ENCODE assay signal across 12 cellular contexts in genomic region chr1:47593001-47593568, GRCh38.
DNase-seq lines count a peak whose midpoint lies in the region; ATAC-seq and TF ChIP-seq lines count a peak whose summit lies in the region.
"Had no signal": no experiment of that assay in that cellular context is flagged by ENCODE, and none has a peak within 500 bp of the region (broad histone marks: within the 10 kb centered on the region; RNA-seq: fewer than 3 reads in every experiment).

No MANE protein-coding gene starts in this region.

- no peaks in the 10 kb centered on the region for H3K9me3 ChIP-seq in NT2/D1 (ENCODE audit: insufficient read depth, low read length)
- H3K9me3 ChIP-seq in right atrium auricular region, result no peaks in the 10 kb centered on the region
- H3K9me3 ChIP-seq: sigmoid colon, tibial artery had no signal

- DNase-seq in NCI-H524 (lab: John Stamatoyannopoulos, UW) (peak; percentile 6 to 39), NCI-H524 treated with DMSO at 0.1 percent for 48 hours (lab: John Stamatoyannopoulos, UW) (no peak), NT2/D1 (ENCODE audit: low read depth, low spot score) (no peak), right atrium auricular region (ENCODE audit: low spot score) (peak; percentile 40), progenitor cell of endocrine pancreas (ENCODE audit: low spot score, unreplicated experiment) (no peak), NCI-H2029 (lab: John Stamatoyannopoulos, UW) (no peak)
- no peak for DNase-seq in activated naive CD8-positive, alpha-beta T cell treated with anti-CD3 and anti-CD28 coated beads for 36 hours
- DNase-seq: midbrain, PC-9, sigmoid colon, tibial artery had no signal

- H3K27me3 ChIP-seq in NT2/D1 (ENCODE audit: insufficient read depth, insufficient read length) (peaks cover 43% of the 10 kb centered on the region), right atrium auricular region (no peaks in the 10 kb centered on the region)

- no peaks in the 10 kb centered on the region for H3K9me3 Mint-ChIP-seq in progenitor cell of endocrine pancreas (ENCODE audit: low read depth)
- H3K9me3 Mint-ChIP-seq in activated naive CD8-positive, alpha-beta T cell treated with anti-CD3 and anti-CD28 coated beads for 36 hours, result no peaks in the 10 kb centered on the region

- peak overlapping the region; percentile 43 for H3K4me3 Mint-ChIP-seq in progenitor cell of endocrine pancreas (ENCODE audit: low read depth)
- no peak overlapping the region for H3K4me3 Mint-ChIP-seq in activated naive CD8-positive, alpha-beta T cell treated with anti-CD3 and anti-CD28 coated beads for 36 hours

- H3K27ac Mint-ChIP-seq in progenitor cell of endocrine pancreas, result no peak overlapping the region
- H3K27ac Mint-ChIP-seq in activated naive CD8-positive, alpha-beta T cell treated with anti-CD3 and anti-CD28 coated beads for 36 hours, result no peak overlapping the region

- H3K36me3 ChIP-seq in NT2/D1 (ENCODE audit: insufficient read depth, insufficient read length, low read length), result no peaks in the 10 kb centered on the region
- no peaks in the 10 kb centered on the region for H3K36me3 ChIP-seq in right atrium auricular region
- H3K36me3 ChIP-seq: sigmoid colon, tibial artery had no signal

- TF ChIP-seq CTCF in right atrium auricular region (IDR thresholded peaks at IDR 0.05), result no peak
- TF ChIP-seq CTCF in progenitor cell of endocrine pancreas (IDR thresholded peaks at IDR 0.05; ENCODE audit: unreplicated experiment), result no peak

- H3K4me1 ChIP-seq in NT2/D1 (ENCODE audit: insufficient read depth, insufficient read length) (peaks cover 14% of the 10 kb centered on the region), right atrium auricular region (peaks cover 0 to 20% of the 10 kb centered on the region in 2 donors)

- peaks cover 3% of the 10 kb centered on the region for H3K4me1 Mint-ChIP-seq in progenitor cell of endocrine pancreas (ENCODE audit: low read depth)
- no peaks in the 10 kb centered on the region for H3K4me1 Mint-ChIP-seq in activated naive CD8-positive, alpha-beta T cell treated with anti-CD3 and anti-CD28 coated beads for 36 hours

- H3K27ac ChIP-seq in right atrium auricular region, result no peak overlapping the region
- H3K27ac ChIP-seq: PC-9, sigmoid colon, tibial artery had no signal

- H3K27me3 Mint-ChIP-seq in progenitor cell of endocrine pancreas, result peaks cover 41% of the 10 kb centered on the region
- H3K27me3 Mint-ChIP-seq in activated naive CD8-positive, alpha-beta T cell treated with anti-CD3 and anti-CD28 coated beads for 36 hours, result peaks cover 26% of the 10 kb centered on the region

- H3K9ac ChIP-seq in NT2/D1 (ENCODE audit: insufficient read length, low read depth), result peak overlapping the region; percentile 43

- H3K4me3 ChIP-seq in NT2/D1 (ENCODE audit: insufficient read length, low read depth), result peak overlapping the region; percentile 27
- peak overlapping the region in 1 of 2 donors; percentile 37 for H3K4me3 ChIP-seq in right atrium auricular region
- H3K4me3 ChIP-seq: PC-9 had no signal

- no peak for ATAC-seq in GM19395 (IDR thresholded peaks at IDR 0.05; ENCODE audit: unreplicated experiment)

- H3K36me3 Mint-ChIP-seq in progenitor cell of endocrine pancreas (ENCODE audit: insufficient read depth), result no peaks in the 10 kb centered on the region
- no peaks in the 10 kb centered on the region for H3K36me3 Mint-ChIP-seq in activated naive CD8-positive, alpha-beta T cell treated with anti-CD3 and anti-CD28 coated beads for 36 hours

Comparison
In these comparisons a context has a peak if more than half of its experiments do, and no peak if none do; other contexts are left out.
1. DNase-seq: peak in NCI-H524 (2 of 2) and right atrium auricular region (single experiment); none in NCI-H524 treated with DMSO at 0.1 percent for 48 hours (single experiment), NT2/D1 (single experiment), progenitor cell of endocrine pancreas (single experiment), activated naive CD8-positive, alpha-beta T cell treated with anti-CD3 and anti-CD28 coated beads for 36 hours (single experiment) and NCI-H2029 (single experiment).